Comparison of ENCODE assay signal across 10 cellular contexts in genomic region chr19:16594681-16595091, GRCh38. TPM values are rescaled to one million over a fixed set of nuclear protein-coding genes. Genes with fewer than 3 reads are reported as not detected.
A peak's percentile ranks its signal among the peaks of the same experiment; 100 is the strongest.
DNase-seq lines count a peak whose midpoint lies in the region; ATAC-seq and TF ChIP-seq lines count a peak whose summit lies in the region.
"Had no signal": no experiment of that assay in that cellular context is flagged by ENCODE, and none has a peak within 500 bp of the region (broad histone marks: within the 10 kb centered on the region; RNA-seq: fewer than 3 reads in every experiment).

No MANE protein-coding gene starts in this region.

- peak overlapping the region; percentile 75 for H3K4me2 ChIP-seq in DOHH2 (ENCODE audit: low read length)
- H3K4me2 ChIP-seq in trophoblast cell (ENCODE audit: low read length), result no peak overlapping the region

- H4K91ac ChIP-seq in trophoblast cell (ENCODE audit: low read depth, low read length), result no peak overlapping the region

- POLR2A ChIA-PET in activated CD4-positive, alpha-beta T cell treated with anti-CD3 and anti-CD28 coated beads, Interleukin-2, amount 10 ng/mL, durations not matched to agents 7 days and 5 days (lab: Charles Lee), result no interaction called here

- H3K27me3 Mint-ChIP-seq in activated CD4-positive, alpha-beta T cell treated with anti-CD3 and anti-CD28 coated beads, Interleukin-2, amount 10 ng/mL, durations not matched to agents 7 days and 5 days, result no peaks in the 10 kb centered on the region
- no peaks in the 10 kb centered on the region for H3K27me3 Mint-ChIP-seq in memory B cell

- no peak overlapping the region for H2BK12ac ChIP-seq in trophoblast cell (ENCODE audit: low read length)

- no peak overlapping the region for H4K12ac ChIP-seq in trophoblast cell (ENCODE audit: low read depth, low read length)

- H3K4me3 ChIP-seq in DOHH2 (ENCODE audit: low read length) (peak overlapping the region; percentile 50), trophoblast cell (ENCODE audit: low read depth, low read length) (no peak overlapping the region)
- H3K4me3 ChIP-seq: colonic mucosa, psoas muscle had no signal

- no peak for TF ChIP-seq CTCF in DOHH2 (IDR thresholded peaks at IDR 0.05; ENCODE audit: low read depth, low read length, poor library complexity, severe bottlenecking)

- H3K4me1 ChIP-seq in DOHH2 (ENCODE audit: control insufficient read depth, low read length) (peaks cover 78% of the 10 kb centered on the region), trophoblast cell (ENCODE audit: control insufficient read depth in 1 of 2, insufficient read depth in 2 of 2, low read length in 2 of 2) (peaks cover 0 to 5% of the 10 kb centered on the region in 2 experiments)

- ATAC-seq in HG02678 (IDR thresholded peaks at IDR 0.05; ENCODE audit: unreplicated experiment), result peak; percentile 13
- ATAC-seq in memory B cell (ENCODE audit: low read depth), result peak; percentile 65
- ATAC-seq in GM21360 (IDR thresholded peaks at IDR 0.05; ENCODE audit: unreplicated experiment), result no peak
- ATAC-seq in HG03520 (IDR thresholded peaks at IDR 0.05; ENCODE audit: unreplicated experiment), result no peak
- ATAC-seq: psoas muscle had no signal

- no peaks in the 10 kb centered on the region for H3K27me3 ChIP-seq in DOHH2 (ENCODE audit: control insufficient read depth, low read length)
- no peaks in the 10 kb centered on the region for H3K27me3 ChIP-seq in trophoblast cell (ENCODE audit: insufficient read depth, low read length)
- H3K27me3 ChIP-seq: colonic mucosa had no signal

- H3K4me1 Mint-ChIP-seq in activated CD4-positive, alpha-beta T cell treated with anti-CD3 and anti-CD28 coated beads, Interleukin-2, amount 10 ng/mL, durations not matched to agents 7 days and 5 days, result peaks cover 72% of the 10 kb centered on the region
- H3K4me1 Mint-ChIP-seq in memory B cell, result peaks cover 68% of the 10 kb centered on the region

- H3K18ac ChIP-seq in trophoblast cell (ENCODE audit: low read length), result no peak overlapping the region

- peak overlapping the region; percentile 91 for H3K27ac Mint-ChIP-seq in activated CD4-positive, alpha-beta T cell treated with anti-CD3 and anti-CD28 coated beads, Interleukin-2, amount 10 ng/mL, durations not matched to agents 7 days and 5 days
- peak overlapping the region; percentile 88 for H3K27ac Mint-ChIP-seq in memory B cell

- peaks cover 7% of the 10 kb centered on the region for H3F3A ChIP-seq in DOHH2 (ENCODE audit: control insufficient read depth, insufficient read depth)

- H3K79me1 ChIP-seq in trophoblast cell (ENCODE audit: low read length), result no peaks in the 10 kb centered on the region

- H3K27ac ChIP-seq in DOHH2 (ENCODE audit: low read depth, low read length), result peak overlapping the region; percentile 18; the same call in 1 of the 2 replicates
- H3K27ac ChIP-seq in trophoblast cell (ENCODE audit: low read depth, low read length), result no peak overlapping the region
- H3K27ac ChIP-seq: colonic mucosa, psoas muscle had no signal

- H3K9me3 ChIP-seq in DOHH2 (ENCODE audit: control insufficient read depth, insufficient read depth, low read length) (no peaks in the 10 kb centered on the region), trophoblast cell (ENCODE audit: insufficient read depth, low read depth, low read length) (no peaks in the 10 kb centered on the region)
- H3K9me3 ChIP-seq: colonic mucosa, psoas muscle had no signal

- no peak overlapping the region for H3K9ac ChIP-seq in trophoblast cell (ENCODE audit: low read length)

- H3K36me3 Mint-ChIP-seq in activated CD4-positive, alpha-beta T cell treated with anti-CD3 and anti-CD28 coated beads, Interleukin-2, amount 10 ng/mL, durations not matched to agents 7 days and 5 days (ENCODE audit: low read depth), result peaks cover 5% of the 10 kb centered on the region
- no peaks in the 10 kb centered on the region for H3K36me3 Mint-ChIP-seq in memory B cell

- H3K9me2 ChIP-seq in DOHH2 (replicated peaks; ENCODE audit: control insufficient read depth, low read length), result no peaks in the 10 kb centered on the region

- CTCF ChIA-PET in activated CD4-positive, alpha-beta T cell treated with anti-CD3 and anti-CD28 coated beads, Interleukin-2, amount 10 ng/mL, durations not matched to agents 7 days and 5 days (lab: Charles Lee), result interaction anchor here (1.3 kb wide), 1 partner anchor 23 kb away, joined by 3 read pairs; no protein-coding TSS in a partner anchor

- no peak overlapping the region for H4K8ac ChIP-seq in trophoblast cell (ENCODE audit: low read depth, low read length)

- no peak overlapping the region for H2BK5ac ChIP-seq in trophoblast cell (ENCODE audit: low read depth, low read length, poor library complexity)

- H4K20me1 ChIP-seq in DOHH2 (ENCODE audit: control insufficient read depth, insufficient read depth, low read depth, low read length), result peaks cover 61% of the 10 kb centered on the region

- WGBS in trophoblast cell (ENCODE audit: extremely low coverage, insufficient coverage, insufficient read length), result no CpG with 5 or more reads among the region's 5 CpGs

- H3K4me3 Mint-ChIP-seq in activated CD4-positive, alpha-beta T cell treated with anti-CD3 and anti-CD28 coated beads, Interleukin-2, amount 10 ng/mL, durations not matched to agents 7 days and 5 days, result peak overlapping the region; percentile 65
- peak overlapping the region; percentile 41 for H3K4me3 Mint-ChIP-seq in memory B cell

- H2AK5ac ChIP-seq in trophoblast cell (ENCODE audit: low read length), result no peak overlapping the region

- no peak overlapping the region for H3K14ac ChIP-seq in trophoblast cell (ENCODE audit: low read length)

- H2BK120ac ChIP-seq in trophoblast cell (ENCODE audit: insufficient read depth, low read length, poor library complexity), result no peak overlapping the region

- no peaks in the 10 kb centered on the region for H3K9me3 Mint-ChIP-seq in activated CD4-positive, alpha-beta T cell treated with anti-CD3 and anti-CD28 coated beads, Interleukin-2, amount 10 ng/mL, durations not matched to agents 7 days and 5 days
- no peaks in the 10 kb centered on the region for H3K9me3 Mint-ChIP-seq in memory B cell

- no peak overlapping the region for H3K4ac ChIP-seq in trophoblast cell (ENCODE audit: low read depth, low read length)

- H2AFZ ChIP-seq in trophoblast cell (ENCODE audit: insufficient read depth, low read length, poor library complexity), result no peak overlapping the region

- DNase-seq in activated CD4-positive, alpha-beta T cell treated with anti-CD3 and anti-CD28 coated beads, Interleukin-2, amount 10 ng/mL, durations not matched to agents 7 days and 5 days, result peak; percentile 67
- DNase-seq in memory B cell (ENCODE audit: low spot score in 2 of 2), result no peak
- DNase-seq in NOMO-1 (lab: John Stamatoyannopoulos, UW; ENCODE audit: unreplicated experiment in 2 of 2), result no peak
- DNase-seq in trophoblast cell, result no peak
- DNase-seq: colonic mucosa, psoas muscle had no signal

- H3K36me3 ChIP-seq in DOHH2 (ENCODE audit: control insufficient read depth, low read length), result peaks cover 22% of the 10 kb centered on the region
- H3K36me3 ChIP-seq in trophoblast cell (ENCODE audit: control insufficient read depth in 1 of 2, insufficient read depth in 2 of 2, low read length in 2 of 2), result peaks cover 0 to 3% of the 10 kb centered on the region in 2 experiments
- H3K36me3 ChIP-seq: colonic mucosa had no signal

- no peak overlapping the region for H3K23ac ChIP-seq in trophoblast cell (ENCODE audit: low read length)

- peaks cover 99% of the 10 kb centered on the region for H3K79me2 ChIP-seq in DOHH2 (ENCODE audit: control insufficient read depth, low read length)
- peaks cover 2% of the 10 kb centered on the region for H3K79me2 ChIP-seq in trophoblast cell (ENCODE audit: control insufficient read depth, insufficient read depth, low read length, poor library complexity)

RNA-seq across cellular contexts. Expression of gene SLC35E1, which starts 22.5 kb away (rescaled TPM):
- 10 to 100 TPM; 40.6 to 43.1 TPM for total RNA-seq in activated CD4-positive, alpha-beta T cell treated with anti-CD3 and anti-CD28 coated beads, Interleukin-2, amount 10 ng/mL, durations not matched to agents 7 days and 5 days
- 101 TPM in 2 replicates for polyA plus RNA-seq in trophoblast cell (2013)

RNA-seq across cellular contexts. Expression of gene MED26, which starts 33.3 kb away (rescaled TPM):
- 10 to 100 TPM; 14.6 to 15.6 TPM for total RNA-seq in activated CD4-positive, alpha-beta T cell treated with anti-CD3 and anti-CD28 coated beads, Interleukin-2, amount 10 ng/mL, durations not matched to agents 7 days and 5 days
- 10.5 and 11.2 TPM in 2 replicates for polyA plus RNA-seq in trophoblast cell (2013)

RNA-seq across cellular contexts. Expression of gene CHERP, which starts 52.4 kb away (rescaled TPM):
- total RNA-seq in activated CD4-positive, alpha-beta T cell treated with anti-CD3 and anti-CD28 coated beads, Interleukin-2, amount 10 ng/mL, durations not matched to agents 7 days and 5 days, result 10 to 100 TPM; 57.9 to 62.2 TPM
- 48.8 and 49.6 TPM in 2 replicates for polyA plus RNA-seq in trophoblast cell (2013)

Comparison
In these comparisons a context has a peak if more than half of its experiments do, and no peak if none do; other contexts are left out.
1. ATAC-seq: peak in HG02678 (single experiment) and memory B cell (single experiment); none in GM21360 (single experiment) and HG03520 (single experiment).